ENCODE assay signal across 21 cellular contexts in the genomic region with DNA sequence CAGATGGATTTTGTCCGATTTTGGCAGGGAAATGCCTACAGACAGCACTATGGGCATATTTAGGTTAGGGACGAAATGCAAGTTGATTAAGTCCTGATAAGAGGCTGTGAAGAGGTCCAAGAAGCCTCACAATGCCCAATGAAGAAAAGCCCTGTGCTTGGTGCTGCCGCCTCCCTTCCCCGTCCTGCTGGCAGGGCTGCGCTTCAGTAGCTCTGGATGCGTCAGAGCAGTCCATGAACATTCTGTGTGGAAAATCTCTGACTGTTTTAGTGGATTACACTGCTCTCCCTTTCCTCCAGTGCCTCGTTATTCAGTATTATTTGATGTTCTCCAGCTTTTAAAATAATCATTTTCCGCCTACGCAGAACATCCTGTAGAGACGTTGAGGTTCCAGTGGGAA. TPM values are rescaled to one million over a fixed set of nuclear protein-coding genes. Genes with fewer than 3 reads are reported as not detected.
DNase-seq lines count a peak whose midpoint lies in the region; ATAC-seq and TF ChIP-seq lines count a peak whose summit lies in the region.
"Had no signal": no experiment of that assay in that cellular context is flagged by ENCODE, and none has a peak within 500 bp of the region (broad histone marks: within the 10 kb centered on the region; RNA-seq: fewer than 3 reads in every experiment).

No MANE protein-coding gene starts in this region.

- H3K27me3 ChIP-seq in dorsolateral prefrontal cortex, result no peaks in the 10 kb centered on the region
- H3K27me3 ChIP-seq in lower lobe of right lung (ENCODE audit: low read depth), result no peaks in the 10 kb centered on the region
- no peaks in the 10 kb centered on the region for H3K27me3 ChIP-seq in sigmoid colon
- H3K27me3 ChIP-seq: vagina had no signal

- TF ChIP-seq POLR2A in sigmoid colon (IDR thresholded peaks at IDR 0.05), result no peak

- H3K27ac ChIP-seq in dorsolateral prefrontal cortex, result peak overlapping the region in 51 of 59 donors; percentile 1 to 84 (median 66)
- H3K27ac ChIP-seq in lower lobe of right lung, result peak overlapping the region; percentile 27
- peak overlapping the region; percentile 44 to 62 (median 54) for H3K27ac ChIP-seq in sigmoid colon
- H3K27ac ChIP-seq: A549, skin epidermis, vagina, VCaP had no signal

- no peak for TF ChIP-seq EP300 in sigmoid colon (IDR thresholded peaks at IDR 0.05)

- WGBS in sigmoid colon, 2 donors, result 87 to 95% methylated on average over 10 of the region's 10 CpGs

- DNase-seq in Ammon's horn (ENCODE audit: low spot score), result peak; percentile 73
- DNase-seq in dorsolateral prefrontal cortex, result peak in 4 of 10 donors; percentile 20 to 54 (median 38)
- DNase-seq in lower lobe of right lung, result no peak
- DNase-seq in sigmoid colon, result peak; percentile 78
- no peak for DNase-seq in OCI-M1 (lab: John Stamatoyannopoulos, UW)
- DNase-seq in NCI-H69 (lab: John Stamatoyannopoulos, UW), result no peak
- DNase-seq: activated CD4-positive, alpha-beta T cell treated with anti-CD3 and anti-CD28 coated beads, Interleukin-2, amount 50 U/mL, for 4 hours; activated naive CD4-positive, alpha-beta T cell treated with anti-CD3 and anti-CD28 coated beads, Interleukin-2, amount 10 ng/mL, durations not matched to agents 7 days and 5 days; H7; Karpas-422; NCI-H1092; NCI-H2081 treated with DMSO at 0.1 percent for 48 hours; NCI-H510A treated with DMSO at 0.1 percent for 48 hours; SHP77 treated with DMSO at 0.1 percent for 48 hours; stimulated activated naive CD8-positive, alpha-beta T cell treated with anti-CD3 and anti-CD28 coated beads, Interleukin-15, amount 100 ng/mL, for 72 hours had no signal

- peaks cover 9% of the 10 kb centered on the region for H3K4me1 ChIP-seq in lower lobe of right lung
- peaks cover 0 to 28% (median 10%) of the 10 kb centered on the region in 4 donors for H3K4me1 ChIP-seq in sigmoid colon

- TF ChIP-seq CTCF in dorsolateral prefrontal cortex (IDR thresholded peaks at IDR 0.05 in 54 of 56, conservative IDR thresholded peaks at IDR 0.05 in 2 of 56; ENCODE audit: low read depth in 1 of 56, partially characterized antibody in 56 of 56), result no peak
- no peak for TF ChIP-seq CTCF in lower lobe of right lung (IDR thresholded peaks at IDR 0.05)
- no peak for TF ChIP-seq CTCF in sigmoid colon (IDR thresholded peaks at IDR 0.05)

- H3K9me3 ChIP-seq in lower lobe of right lung (no peaks in the 10 kb centered on the region), sigmoid colon (peaks cover 0 to 6% (median 0%) of the 10 kb centered on the region in 4 donors)
- H3K9me3 ChIP-seq: vagina had no signal

- H3K4me3 ChIP-seq in dorsolateral prefrontal cortex (no peak overlapping the region), lower lobe of right lung (no peak overlapping the region), sigmoid colon (no peak overlapping the region)
- H3K4me3 ChIP-seq: A549, skin epidermis, vagina had no signal

- intact Hi-C loops in dorsolateral prefrontal cortex (cut with DNase I) (no loop called here), lower lobe of right lung (cut with DNase I) (no loop called here), sigmoid colon (cut with DNase I) (no loop called here)

- H3K36me3 ChIP-seq in lower lobe of right lung (peaks cover 76% of the 10 kb centered on the region), sigmoid colon (peaks cover 0 to 76% (median 19%) of the 10 kb centered on the region in 4 donors)

- ATAC-seq in lower lobe of right lung (peak in 1 of 2 donors; percentile 59), HG03039 (IDR thresholded peaks at IDR 0.05; ENCODE audit: unreplicated experiment) (no peak), HG03108 (IDR thresholded peaks at IDR 0.05; ENCODE audit: unreplicated experiment) (no peak)
- ATAC-seq: A549; stimulated activated naive CD8-positive, alpha-beta T cell treated with anti-CD3 and anti-CD28 coated beads, Interleukin-15, amount 100 ng/mL, for 72 hours had no signal

RNA-seq across cellular contexts. Expression of a gene that starts 39.6 kb away (rescaled TPM):
- 10 to 100 TPM; 21.0 to 55.1 (median 30.6) TPM for total RNA-seq in dorsolateral prefrontal cortex
- total RNA-seq in lower lobe of right lung, result 26.3 TPM
- total RNA-seq in sigmoid colon, result 10 to 100 TPM; 27.2 to 60.3 (median 36.5) TPM
- 10 to 100 TPM in 2 of 3 donors, 1 to 10 TPM in 1; 9.0 to 20.8 (median 14.3) TPM for polyA plus RNA-seq in sigmoid colon

RNA-seq across cellular contexts. Expression of a gene that starts 40.0 kb away (rescaled TPM):
- total RNA-seq in dorsolateral prefrontal cortex (10 to 100 TPM; 17.7 to 59.5 (median 45.5) TPM), lower lobe of right lung (18.4 TPM), sigmoid colon (10 to 100 TPM; 11.8 to 18.9 (median 14.0) TPM)
- 1 to 10 TPM; 1.2 to 6.0 (median 5.2) TPM for polyA plus RNA-seq in sigmoid colon

Comparison
In these comparisons a context has a peak if more than half of its experiments do, and no peak if none do; other contexts are left out.
1. DNase-seq: peak in Ammon's horn (single experiment) and sigmoid colon (single experiment); none in lower lobe of right lung (single experiment), OCI-M1 (single experiment) and NCI-H69 (single experiment).
2. Peak in every context shown above with its lines, with median percentiles within 50 percentile points of each other: H3K27ac ChIP-seq.